ENCODE assay signal across 8 cellular contexts in genomic region chr2:96760986-96761832, GRCh38. TPM values are rescaled to one million over a fixed set of nuclear protein-coding genes. Genes with fewer than 3 reads are reported as not detected.
DNase-seq lines count a peak whose midpoint lies in the region; ATAC-seq, FAIRE-seq and TF ChIP-seq lines count a peak whose summit lies in the region.

No MANE protein-coding gene starts in this region.

- peak overlapping the region; percentile 47 for H3K27ac ChIP-seq in AG04450 (ENCODE audit: low read depth, low read length)
- H3K27ac ChIP-seq in parathyroid adenoma: no peak overlapping the region

- CTCF ChIA-PET in AG04450 (lab: Charles Lee): interaction anchor here (0.6 to 2.8 kb wide), 11 partner anchors 13 to 157 kb away, joined by 3 to 16 read pairs (median 3); no protein-coding TSS in a partner anchor
- CTCF ChIA-PET in activated CD4-positive, alpha-beta memory T cell treated with anti-CD3 and anti-CD28 coated beads, Interleukin-2, amount 10 ng/mL, durations not matched to agents 7 days and 5 days (lab: Charles Lee): interaction anchor here (0.6 to 5.2 kb wide), 25 partner anchors 9 to 354 kb away, joined by 3 to 67 read pairs (median 4); partner anchors contain the start of genes ANKRD39, CNNM3 and LMAN2L

- peak overlapping the region; percentile 98 for H3K4me2 ChIP-seq in parathyroid adenoma (ENCODE audit: low read length)

- no peaks in the 10 kb centered on the region for H3K36me3 ChIP-seq in parathyroid adenoma (ENCODE audit: control insufficient read depth, insufficient read depth, low read length)

- peak overlapping the region; percentile 82 for H3K4me3 ChIP-seq in AG04450 (ENCODE audit: low read depth, low read length)
- peak overlapping the region; percentile 66 to 93 for H3K4me3 ChIP-seq in foreskin fibroblast (ENCODE audit: low read depth in 1 of 2, low read length in 2 of 2)
- H3K4me3 ChIP-seq in parathyroid adenoma (ENCODE audit: low read depth, low read length): peak overlapping the region; percentile 60

- POLR2A ChIA-PET in AG04450 (lab: Yijun Ruan, JAX): interaction anchor here (0.6 to 1.1 kb wide), 6 partner anchors 14 to 488 kb away, joined by 3 to 5 read pairs (median 4); partner anchors contain the start of gene KANSL3
- POLR2A ChIA-PET in activated CD4-positive, alpha-beta memory T cell treated with anti-CD3 and anti-CD28 coated beads, Interleukin-2, amount 10 ng/mL, durations not matched to agents 7 days and 5 days (lab: Charles Lee): interaction anchor here (0.7 to 2.7 kb wide), 9 partner anchors 13 to 168 kb away, joined by 3 to 13 read pairs (median 6); partner anchors contain the start of genes ANKRD39, CNNM3 and KANSL3

- peak; percentile 41 for TF ChIP-seq CTCF in AG04450 (IDR thresholded peaks at IDR 0.05; ENCODE audit: low read depth, low read length)
- peak; percentile 22 for TF ChIP-seq CTCF in foreskin fibroblast (IDR thresholded peaks at IDR 0.05; ENCODE audit: low read depth, low read length)
- TF ChIP-seq CTCF in parathyroid adenoma (IDR thresholded peaks at IDR 0.05): no peak

- no peaks in the 10 kb centered on the region for H3K27me3 Mint-ChIP-seq in activated CD4-positive, alpha-beta memory T cell treated with anti-CD3 and anti-CD28 coated beads, Interleukin-2, amount 10 ng/mL, durations not matched to agents 7 days and 5 days

- no peaks in the 10 kb centered on the region for H3K9me3 Mint-ChIP-seq in activated CD4-positive, alpha-beta memory T cell treated with anti-CD3 and anti-CD28 coated beads, Interleukin-2, amount 10 ng/mL, durations not matched to agents 7 days and 5 days

- peak overlapping the region; percentile 83 for H3K4me3 Mint-ChIP-seq in activated CD4-positive, alpha-beta memory T cell treated with anti-CD3 and anti-CD28 coated beads, Interleukin-2, amount 10 ng/mL, durations not matched to agents 7 days and 5 days

- peaks cover 5% of the 10 kb centered on the region; the same call in 1 of the 2 replicates for H3K9me3 ChIP-seq in AG04450 (ENCODE audit: control insufficient read depth, insufficient read depth, low read length)
- H3K9me3 ChIP-seq in parathyroid adenoma (ENCODE audit: control insufficient read depth, low read length): no peaks in the 10 kb centered on the region

- no peak for TF ChIP-seq POLR2A in GM12892 (IDR thresholded peaks at IDR 0.05; ENCODE audit: low read depth, low read length)

- H3K36me3 Mint-ChIP-seq in activated CD4-positive, alpha-beta memory T cell treated with anti-CD3 and anti-CD28 coated beads, Interleukin-2, amount 10 ng/mL, durations not matched to agents 7 days and 5 days (ENCODE audit: low read depth): no peaks in the 10 kb centered on the region

- FAIRE-seq in GM12892 (lab: Jason Lieb, UNC): peak; percentile 9

- H3K27ac Mint-ChIP-seq in activated CD4-positive, alpha-beta memory T cell treated with anti-CD3 and anti-CD28 coated beads, Interleukin-2, amount 10 ng/mL, durations not matched to agents 7 days and 5 days: peak overlapping the region; percentile 72

- DNase-seq in AG04450 (ENCODE audit: low read depth, low spot score) (no peak), GM12892 (ENCODE audit: insufficient read length) (no peak), foreskin fibroblast (peak in 1 of 2 donors; percentile 60), cerebellar nuclear complex (lab: John Stamatoyannopoulos, UW) (no peak), ecto neural progenitor cell (ENCODE audit: low spot score) (no peak)
- DNase-seq in activated CD4-positive, alpha-beta memory T cell treated with anti-CD3 and anti-CD28 coated beads, Interleukin-2, amount 10 ng/mL, durations not matched to agents 7 days and 5 days: no peak

- no peaks in the 10 kb centered on the region for H3K79me2 ChIP-seq in parathyroid adenoma

- H3K9ac ChIP-seq in parathyroid adenoma: no peak overlapping the region

- peak overlapping the region; percentile 78 for H2AFZ ChIP-seq in parathyroid adenoma

- H3K27me3 ChIP-seq in AG04450 (ENCODE audit: control insufficient read depth, insufficient read depth, low read length) (no peaks in the 10 kb centered on the region), parathyroid adenoma (ENCODE audit: control insufficient read depth, insufficient read depth, low read length) (no peaks in the 10 kb centered on the region)

- peak; percentile 2 for ATAC-seq in HG03342 (IDR thresholded peaks at IDR 0.05; ENCODE audit: unreplicated experiment)

- peaks cover 14% of the 10 kb centered on the region for H3K4me1 ChIP-seq in parathyroid adenoma

- H3K4me1 Mint-ChIP-seq in activated CD4-positive, alpha-beta memory T cell treated with anti-CD3 and anti-CD28 coated beads, Interleukin-2, amount 10 ng/mL, durations not matched to agents 7 days and 5 days: peaks cover 50% of the 10 kb centered on the region

RNA-seq across cellular contexts. Expression of gene CNNM4, which starts 0.5 kb away (rescaled TPM):
- polyA plus RNA-seq in AG04450 (2011; rRNA removed): 4.7 and 4.9 TPM in 2 replicates
- 7.4 and 8.4 TPM in 2 replicates for polyA minus RNA-seq in AG04450 (2011; rRNA and poly(A)+ RNA removed)
- 5.5 TPM for polyA plus RNA-seq in GM12892 (2012; ENCODE audit: missing spikeins)
- total RNA-seq in activated CD4-positive, alpha-beta memory T cell treated with anti-CD3 and anti-CD28 coated beads, Interleukin-2, amount 10 ng/mL, durations not matched to agents 7 days and 5 days: 1 to 10 TPM; 8.6 to 9.4 TPM

RNA-seq across cellular contexts. Expression of gene LMAN2L, which starts 21.3 kb away (rescaled TPM):
- polyA plus RNA-seq in AG04450 (2011; rRNA removed): 29.6 and 35.1 TPM in 2 replicates
- 16.5 and 18.9 TPM in 2 replicates for polyA minus RNA-seq in AG04450 (2011; rRNA and poly(A)+ RNA removed)
- polyA plus RNA-seq in GM12892 (2012; ENCODE audit: missing spikeins): 8.4 TPM
- total RNA-seq in activated CD4-positive, alpha-beta memory T cell treated with anti-CD3 and anti-CD28 coated beads, Interleukin-2, amount 10 ng/mL, durations not matched to agents 7 days and 5 days: 10 to 100 TPM; 10.8 to 12.2 TPM

RNA-seq across cellular contexts. Expression of gene CNNM3, which starts 54.9 kb away (rescaled TPM):
- polyA plus RNA-seq in AG04450 (2011; rRNA removed): 5.1 and 7.1 TPM in 2 replicates
- polyA minus RNA-seq in AG04450 (2011; rRNA and poly(A)+ RNA removed): 12.1 and 26.8 TPM in 2 replicates
- polyA plus RNA-seq in GM12892 (2012; ENCODE audit: missing spikeins): 5.3 TPM
- total RNA-seq in activated CD4-positive, alpha-beta memory T cell treated with anti-CD3 and anti-CD28 coated beads, Interleukin-2, amount 10 ng/mL, durations not matched to agents 7 days and 5 days: 10 to 100 TPM; 26.6 to 28.5 TPM
